Comparison of ENCODE assay signal across 8 cellular contexts in the genomic region with DNA sequence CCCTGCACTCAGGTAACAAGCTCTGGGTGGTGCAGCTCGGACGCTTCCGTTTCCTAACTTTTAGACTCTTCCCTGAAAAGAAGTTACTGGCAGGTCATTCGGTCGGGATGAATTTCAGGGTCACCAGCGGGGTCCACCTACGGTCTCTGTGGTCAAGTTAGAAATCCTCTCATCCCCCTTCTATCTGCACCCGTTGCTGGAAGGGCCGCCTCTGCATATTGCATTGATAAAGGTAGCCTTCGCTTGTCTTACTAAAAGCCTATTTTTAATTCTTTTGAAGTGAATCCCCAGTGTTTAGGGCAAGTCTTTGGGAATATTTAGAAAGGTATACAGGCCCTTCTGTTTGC. TPM values are rescaled to one million over a fixed set of nuclear protein-coding genes. Genes with fewer than 3 reads are reported as not detected.
DNase-seq lines count a peak whose midpoint lies in the region; ATAC-seq and TF ChIP-seq lines count a peak whose summit lies in the region.

No MANE protein-coding gene starts in this region.

- H3K36me3 ChIP-seq in HUES48 (ENCODE audit: control insufficient read depth, insufficient read depth, low read length) (peaks cover 19% of the 10 kb centered on the region), mucosa of descending colon (ENCODE audit: low read depth) (no peaks in the 10 kb centered on the region)

- H3K27me3 ChIP-seq in HUES48 (ENCODE audit: control insufficient read depth, insufficient read depth, low read length) = no peaks in the 10 kb centered on the region

- H3K4me1 Mint-ChIP-seq in MCF 10A (ENCODE audit: insufficient read depth, unreplicated experiment) = peaks cover 9% of the 10 kb centered on the region

- H3K36me3 Mint-ChIP-seq in MCF 10A (ENCODE audit: insufficient read depth, unreplicated experiment) = peaks cover 20% of the 10 kb centered on the region

- H3K4me3 ChIP-seq in AG10803 (ENCODE audit: low read length) (peak overlapping the region; percentile 84), HUES48 (ENCODE audit: low read depth, low read length) (peak overlapping the region; percentile 96), mucosa of descending colon (peak overlapping the region; percentile 90)

- H3K9me3 ChIP-seq in HUES48 (ENCODE audit: control insufficient read depth, insufficient read depth, low read length) (no peaks in the 10 kb centered on the region), mucosa of descending colon (no peaks in the 10 kb centered on the region)

- H3K27ac ChIP-seq in HUES48 (ENCODE audit: low read depth, low read length) = peak overlapping the region; percentile 90

- CTCF ChIA-PET in MCF 10A (lab: Yijun Ruan, JAX) = interaction anchor here (0.6 to 1.4 kb wide), 5 partner anchors 24 to 837 kb away, joined by 4 to 7 read pairs (median 5); no protein-coding TSS in a partner anchor

- peak overlapping the region; percentile 76 for H3K4me3 Mint-ChIP-seq in MCF 10A (ENCODE audit: unreplicated experiment)

- no peaks in the 10 kb centered on the region for H3K9me3 Mint-ChIP-seq in MCF 10A (ENCODE audit: unreplicated experiment)

- peak overlapping the region; percentile 83 for H3K27ac Mint-ChIP-seq in MCF 10A (ENCODE audit: low read depth, unreplicated experiment)

- DNase-seq in AG10803 (ENCODE audit: low read depth) (no peak), MCF 10A (ENCODE audit: unreplicated experiment) (peak; percentile 18), mucosa of descending colon (peak in 1 of 3 donors; percentile 21), NCI-H2196 treated with DMSO at 0.1 percent for 48 hours (lab: John Stamatoyannopoulos, UW; ENCODE audit: unreplicated experiment) (no peak)
- DNase-seq in activated CD4-positive, CD25-positive, alpha-beta regulatory T cell (lab: John Stamatoyannopoulos, UW) = no peak

- H3K9ac ChIP-seq in HUES48 (ENCODE audit: low read depth, low read length) = peak overlapping the region; percentile 90; the same call in 1 of the 2 replicates

- no peaks in the 10 kb centered on the region for H3K27me3 Mint-ChIP-seq in MCF 10A (ENCODE audit: insufficient read depth, unreplicated experiment)

- intact Hi-C loops in MCF 10A (cut with micrococcal nuclease) (no loop called here), mucosa of descending colon (cut with DNase I, micrococcal nuclease) (no loop called here)

- H3K4me1 ChIP-seq in HUES48 (ENCODE audit: control insufficient read depth, insufficient read depth, low read length) (peaks cover 13% of the 10 kb centered on the region), mucosa of descending colon (ENCODE audit: low read depth) (peaks cover 11% of the 10 kb centered on the region)

- no TSS peak for BruUV-seq in MCF 10A (replicated peaks; lab: Mats Ljungman, UMichigan)

- POLR2A ChIA-PET in MCF 10A (lab: Yijun Ruan, JAX) = interaction anchor here (0.7 to 2.4 kb wide), 14 partner anchors 8 to 477 kb away, joined by 3 to 21 read pairs (median 4); a partner anchor contains a TSS

- ATAC-seq in mucosa of descending colon = no peak
- no peak for ATAC-seq in GM19463 (IDR thresholded peaks at IDR 0.05; ENCODE audit: unreplicated experiment)
- ATAC-seq in GM19395 (IDR thresholded peaks at IDR 0.05; ENCODE audit: unreplicated experiment) = no peak

- no peak for TF ChIP-seq CTCF in AG10803 (conservative IDR thresholded peaks at IDR 0.05; ENCODE audit: low read length)
- no peak for TF ChIP-seq CTCF in MCF 10A (IDR thresholded peaks at IDR 0.05; ENCODE audit: unreplicated experiment)
- TF ChIP-seq CTCF in mucosa of descending colon (IDR thresholded peaks at IDR 0.05) = no peak

RNA-seq across cellular contexts. Expression of a gene that starts 0.7 kb away (rescaled TPM):
- total RNA-seq in MCF 10A (2022) = 52.4 and 54.5 TPM in 2 replicates
- total RNA-seq in mucosa of descending colon = 10 to 100 TPM; 36.7 to 56.2 (median 41.8) TPM

RNA-seq across cellular contexts. Expression of a gene that starts 47.3 kb away (rescaled TPM):
- total RNA-seq in MCF 10A (2022) (not detected in 2 replicates), mucosa of descending colon (not detected)

RNA-seq across cellular contexts. Expression of a gene that starts 56.1 kb away (rescaled TPM):
- total RNA-seq in MCF 10A (2022) (8.0 and 12.4 TPM in 2 replicates), mucosa of descending colon (1 to 10 TPM; 4.9 to 9.8 (median 7.8) TPM)

RNA-seq across cellular contexts. Expression of a gene that starts 56.2 kb away (rescaled TPM):
- 31.0 and 44.9 TPM in 2 replicates for total RNA-seq in MCF 10A (2022)
- 10 to 100 TPM in 1 of 3 donors, 1 to 10 TPM in 2; 8.3 to 10.5 (median 9.2) TPM for total RNA-seq in mucosa of descending colon
